8 cellular contexts compared by ENCODE assay signal in genomic region chr14:95507174-95507573, GRCh38. TPM values are rescaled to one million over a fixed set of nuclear protein-coding genes. Genes with fewer than 3 reads are reported as not detected.
DNase-seq lines count a peak whose midpoint lies in the region; ATAC-seq and TF ChIP-seq lines count a peak whose summit lies in the region.

No MANE protein-coding gene starts in this region.

- CTCF ChIA-PET in BJ (lab: Yijun Ruan, JAX) = interaction anchor here (1.0 to 1.9 kb wide), 4 partner anchors 13 to 65 kb away, joined by 3 to 5 read pairs (median 4); no protein-coding TSS in a partner anchor

- DNase-seq in BJ (ENCODE audit: low read depth) = peak; percentile 92
- DNase-seq in NCI-H2196 (lab: John Stamatoyannopoulos, UW; ENCODE audit: unreplicated experiment) = peak; percentile 38
- DNase-seq in myocyte (ENCODE audit: low read depth) = peak; percentile 94
- no peak for DNase-seq in NCI-H128 (lab: John Stamatoyannopoulos, UW; ENCODE audit: unreplicated experiment)
- no peak for DNase-seq in DMS 273 (lab: John Stamatoyannopoulos, UW; ENCODE audit: unreplicated experiment)

- no peaks in the 10 kb centered on the region for H3K27me3 ChIP-seq in BJ (ENCODE audit: control insufficient read depth, insufficient read depth, low read length)

- POLR2A ChIA-PET in BJ (lab: Charles Lee) = no interaction called here

- peak overlapping the region; percentile 29 for H3K27ac ChIP-seq in cingulate gyrus (ENCODE audit: low read depth, low read length)

- no peak overlapping the region for H3K4me3 ChIP-seq in BJ (ENCODE audit: low read depth, low read length)

- no peaks in the 10 kb centered on the region for H3K36me3 ChIP-seq in BJ (ENCODE audit: control insufficient read depth, insufficient read depth, low read length)

- no peak for TF ChIP-seq CTCF in BJ (IDR thresholded peaks at IDR 0.05; ENCODE audit: insufficient read depth, low read depth, low read length)

- no peak for ATAC-seq in HG03565 (IDR thresholded peaks at IDR 0.05; ENCODE audit: unreplicated experiment)
- ATAC-seq in GM18858 (IDR thresholded peaks at IDR 0.05; ENCODE audit: unreplicated experiment) = no peak

RNA-seq across cellular contexts. Expression of gene SYNE3, which starts 9.3 kb away (rescaled TPM):
- 3.5 TPM in 2 replicates for polyA plus RNA-seq in BJ (2011; rRNA removed)
- 6.0 and 6.1 TPM in 2 replicates for polyA minus RNA-seq in BJ (2011; rRNA and poly(A)+ RNA removed)
- 5.2 and 5.9 TPM in 2 replicates for total RNA-seq in myocyte
- 2.3 TPM for polyA plus RNA-seq in myocyte (2012)

RNA-seq across cellular contexts. Expression of gene GLRX5, which starts 27.7 kb away (rescaled TPM):
- polyA plus RNA-seq in BJ (2011; rRNA removed) = 15.3 and 23.6 TPM in 2 replicates
- 6.2 and 6.5 TPM in 2 replicates for polyA minus RNA-seq in BJ (2011; rRNA and poly(A)+ RNA removed)
- total RNA-seq in myocyte = 67.1 and 69.5 TPM in 2 replicates
- polyA plus RNA-seq in myocyte (2012) = 63.7 TPM

Comparison
In these comparisons a context has a peak if more than half of its experiments do, and no peak if none do; other contexts are left out.
1. DNase-seq: peak in BJ (single experiment), NCI-H2196 (single experiment) and myocyte (single experiment); none in NCI-H128 (single experiment) and DMS 273 (single experiment).